ENCODE assay signal across 39 cellular contexts in the genomic region with DNA sequence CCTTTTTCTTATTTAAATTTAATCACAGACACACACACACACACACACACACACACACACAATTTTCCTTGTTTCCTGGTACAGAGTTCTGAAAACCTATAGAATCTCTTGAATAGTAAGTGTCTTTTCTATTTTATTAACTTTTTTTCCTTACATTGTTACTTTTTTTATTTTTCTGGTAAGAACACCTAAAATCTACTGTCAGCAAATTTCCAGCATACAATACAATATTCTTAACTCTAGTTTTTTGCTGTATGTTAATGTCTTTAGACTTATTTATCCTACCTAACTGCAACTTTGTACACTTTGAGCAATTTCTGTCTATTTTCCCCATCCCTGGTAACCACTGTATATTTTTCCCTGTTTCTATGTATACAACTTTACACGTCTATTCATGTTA.
"Had no signal": no experiment of that assay in that cellular context is flagged by ENCODE, and none has a peak within 500 bp of the region (broad histone marks: within the 10 kb centered on the region; RNA-seq: fewer than 3 reads in every experiment).

No MANE protein-coding gene starts in this region.

- H3K4me3 Mint-ChIP-seq: activated naive CD4-positive, alpha-beta T cell treated with anti-CD3 and anti-CD28 coated beads for 36 hours; activated naive CD4-positive, alpha-beta T cell treated with anti-CD3 and anti-CD28 coated beads, Interleukin-2, amount 10 ng/mL, durations not matched to agents 7 days and 5 days; activated naive CD4-positive, alpha-beta T cell treated with anti-CD3 and anti-CD28 coated beads, Interleukin-2, amount 50 U/mL, for 24 hours; activated naive CD8-positive, alpha-beta T cell; activated naive CD8-positive, alpha-beta T cell treated with anti-CD3 and anti-CD28 coated beads for 36 hours; activated naive CD8-positive, alpha-beta T cell treated with anti-CD3 and anti-CD28 coated beads, Interleukin-2, amount 10 ng/mL, durations not matched to agents 7 days and 5 days; activated naive CD8-positive, alpha-beta T cell treated with anti-CD3 and anti-CD28 coated beads, Interleukin-2, amount 50 U/mL, for 24 hours; activated T-cell treated with anti-CD3 and anti-CD28 coated beads, Interleukin-2, amount 50 U/mL, for 24 hours; activated T-cell treated with anti-CD3 and anti-CD28 coated beads, Interleukin-2, amount 50 U/mL, for 4 hours; activated T-cell treated with anti-CD3 and anti-CD28 coated beads, Interleukin-2, amount 50 U/mL, for 72 hours; activated T-helper 1 cell treated with anti-CD3 and anti-CD28 coated beads, Interleukin-12 subunit alpha, Interleukin-12 subunit beta, Interleukin-2, Interleukin-4 antibody, amounts not matched to agents 30 ng/mL and 10 ng/mL and 1 ng/mL, durations not matched to agents 14 hours and 24 hours and 36 hours; activated T-helper 17 cell treated with anti-CD3 and anti-CD28 coated beads, Interleukin-2, amount 50 U/mL, for 72 hours; brain; central memory CD8-positive, alpha-beta T cell had no signal

- H3K9me3 Mint-ChIP-seq: activated naive CD4-positive, alpha-beta T cell treated with anti-CD3 and anti-CD28 coated beads for 36 hours; activated naive CD4-positive, alpha-beta T cell treated with anti-CD3 and anti-CD28 coated beads, Interleukin-2, amount 50 U/mL, for 24 hours; activated T-cell treated with anti-CD3 and anti-CD28 coated beads, Interleukin-2, amount 50 U/mL, for 24 hours; activated T-cell treated with anti-CD3 and anti-CD28 coated beads, Interleukin-2, amount 50 U/mL, for 4 hours; activated T-helper 1 cell treated with anti-CD3 and anti-CD28 coated beads, Interleukin-12 subunit alpha, Interleukin-12 subunit beta, Interleukin-2, Interleukin-4 antibody, amounts not matched to agents 30 ng/mL and 10 ng/mL and 1 ng/mL, durations not matched to agents 14 hours and 24 hours and 36 hours; activated T-helper 17 cell treated with anti-CD3 and anti-CD28 coated beads, Interleukin-2, amount 50 U/mL, for 72 hours had no signal

- H3K4me1 Mint-ChIP-seq: activated naive CD4-positive, alpha-beta T cell treated with anti-CD3 and anti-CD28 coated beads, Interleukin-2, amount 10 ng/mL, durations not matched to agents 7 days and 5 days; activated naive CD4-positive, alpha-beta T cell treated with anti-CD3 and anti-CD28 coated beads, Interleukin-2, amount 50 U/mL, for 24 hours; activated naive CD8-positive, alpha-beta T cell treated with anti-CD3 and anti-CD28 coated beads for 36 hours; activated naive CD8-positive, alpha-beta T cell treated with anti-CD3 and anti-CD28 coated beads, Interleukin-2, amount 10 ng/mL, durations not matched to agents 7 days and 5 days; activated naive CD8-positive, alpha-beta T cell treated with anti-CD3 and anti-CD28 coated beads, Interleukin-2, amount 50 U/mL, for 24 hours; activated T-helper 17 cell treated with anti-CD3 and anti-CD28 coated beads, Interleukin-2, amount 50 U/mL, for 72 hours; brain; central memory CD8-positive, alpha-beta T cell had no signal

- H3K4me1 ChIP-seq: adrenal gland, ascending aorta, body of pancreas, breast epithelium had no signal

- FAIRE-seq: astrocyte, bronchial epithelial cell had no signal

- H3K9me3 ChIP-seq: ascending aorta, body of pancreas, breast epithelium had no signal

- H3K27me3 ChIP-seq: adrenal gland, ascending aorta, body of pancreas, brain microvascular endothelial cell, breast epithelium, cardiac muscle cell had no signal

- H3K4me3 ChIP-seq: adrenal gland, ascending aorta, body of pancreas, breast epithelium, cardiac muscle cell had no signal

- H3K27ac ChIP-seq: adrenal gland, ascending aorta, body of pancreas, brain microvascular endothelial cell, breast epithelium, cardiac muscle cell had no signal

- H3K27ac Mint-ChIP-seq: activated naive CD4-positive, alpha-beta T cell treated with anti-CD3 and anti-CD28 coated beads for 36 hours; activated naive CD4-positive, alpha-beta T cell treated with anti-CD3 and anti-CD28 coated beads, Interleukin-2, amount 10 ng/mL, durations not matched to agents 7 days and 5 days; activated naive CD4-positive, alpha-beta T cell treated with anti-CD3 and anti-CD28 coated beads, Interleukin-2, amount 50 U/mL, for 24 hours; activated naive CD4-positive, alpha-beta T cell treated with anti-CD3 and anti-CD28 coated beads, Interleukin-2, amount 50 U/mL, for 72 hours; activated naive CD8-positive, alpha-beta T cell; activated naive CD8-positive, alpha-beta T cell treated with anti-CD3 and anti-CD28 coated beads for 36 hours; activated naive CD8-positive, alpha-beta T cell treated with anti-CD3 and anti-CD28 coated beads, Interleukin-2, amount 10 ng/mL, durations not matched to agents 7 days and 5 days; activated naive CD8-positive, alpha-beta T cell treated with anti-CD3 and anti-CD28 coated beads, Interleukin-2, amount 50 U/mL, for 24 hours; activated T-cell treated with anti-CD3 and anti-CD28 coated beads, Interleukin-2, amount 50 U/mL, for 24 hours; activated T-cell treated with anti-CD3 and anti-CD28 coated beads, Interleukin-2, amount 50 U/mL, for 72 hours; activated T-helper 1 cell treated with anti-CD3 and anti-CD28 coated beads, Interleukin-12 subunit alpha, Interleukin-12 subunit beta, Interleukin-2, Interleukin-4 antibody, amounts not matched to agents 30 ng/mL and 10 ng/mL and 1 ng/mL, durations not matched to agents 14 hours and 24 hours and 36 hours; activated T-helper 17 cell treated with anti-CD3 and anti-CD28 coated beads, Interleukin-2, amount 50 U/mL, for 72 hours; activated T-helper 2 cell treated with anti-CD3 and anti-CD28 coated beads, Interferon-gamma antibody, Interleukin-2, Interleukin-4, amounts not matched to agents 10 μg/mL and 5 μg/mL and 100 μg/mL, durations not matched to agents 14 hours and 24 hours and 36 hours; brain had no signal

- H3K36me3 Mint-ChIP-seq: activated naive CD4-positive, alpha-beta T cell treated with anti-CD3 and anti-CD28 coated beads, Interleukin-2, amount 10 ng/mL, durations not matched to agents 7 days and 5 days; activated naive CD4-positive, alpha-beta T cell treated with anti-CD3 and anti-CD28 coated beads, Interleukin-2, amount 50 U/mL, for 24 hours; activated naive CD4-positive, alpha-beta T cell treated with anti-CD3 and anti-CD28 coated beads, Interleukin-2, amount 50 U/mL, for 72 hours; activated naive CD8-positive, alpha-beta T cell; activated naive CD8-positive, alpha-beta T cell treated with anti-CD3 and anti-CD28 coated beads for 36 hours; activated naive CD8-positive, alpha-beta T cell treated with anti-CD3 and anti-CD28 coated beads, Interleukin-2, amount 10 ng/mL, durations not matched to agents 7 days and 5 days; brain had no signal

- H3K36me3 ChIP-seq: adrenal gland, ascending aorta, brain microvascular endothelial cell, breast epithelium, cardiac muscle cell had no signal

- ATAC-seq: activated naive CD4-positive, alpha-beta T cell treated with anti-CD3 and anti-CD28 coated beads, Interleukin-2, amount 50 U/mL, for 72 hours; activated naive CD8-positive, alpha-beta T cell treated with anti-CD3 and anti-CD28 coated beads, Interleukin-2, amount 50 U/mL, for 24 hours; activated T-cell treated with anti-CD3 and anti-CD28 coated beads, Interleukin-2, amount 50 U/mL, for 4 hours; activated T-cell treated with anti-CD3 and anti-CD28 coated beads, Interleukin-2, amount 50 U/mL, for 72 hours; activated T-helper 17 cell treated with anti-CD3 and anti-CD28 coated beads, Interleukin-2, amount 50 U/mL, for 72 hours; body of pancreas had no signal

- DNase-seq: activated effector memory CD4-positive, alpha-beta T cell treated with anti-CD3 and anti-CD28 coated beads, Interleukin-2, amount 50 U/mL, for 16 hours; activated effector memory CD4-positive, alpha-beta T cell treated with Interleukin-2 at 50 U/mL for 16 hours; activated gamma-delta T cell; activated gamma-delta T cell treated with Interleukin-2 at 50 U/mL for 16 hours; activated naive CD4-positive, alpha-beta T cell; activated naive CD4-positive, alpha-beta T cell treated with anti-CD3 and anti-CD28 coated beads for 36 hours; activated naive CD4-positive, alpha-beta T cell treated with anti-CD3 and anti-CD28 coated beads, Interleukin-2, amount 10 ng/mL, durations not matched to agents 7 days and 5 days; activated naive CD4-positive, alpha-beta T cell treated with anti-CD3 and anti-CD28 coated beads, Interleukin-2, amount 50 U/mL, for 16 hours; activated naive CD4-positive, alpha-beta T cell treated with Interleukin-2 at 50 U/mL for 16 hours; activated naive CD8-positive, alpha-beta T cell treated with anti-CD3 and anti-CD28 coated beads for 36 hours; activated naive CD8-positive, alpha-beta T cell treated with anti-CD3 and anti-CD28 coated beads, Interleukin-2, amount 10 ng/mL, durations not matched to agents 7 days and 5 days; activated naive CD8-positive, alpha-beta T cell treated with anti-CD3 and anti-CD28 coated beads, Interleukin-2, amount 50 U/mL, for 24 hours; activated T-cell treated with anti-CD3 and anti-CD28 coated beads, Interleukin-2, amount 50 U/mL, for 24 hours; activated T-cell treated with anti-CD3 and anti-CD28 coated beads, Interleukin-2, amount 50 U/mL, for 4 hours; activated T-cell treated with anti-CD3 and anti-CD28 coated beads, Interleukin-2, amount 50 U/mL, for 48 hours; activated T-cell treated with anti-CD3 and anti-CD28 coated beads, Interleukin-2, amount 50 U/mL, for 72 hours; adrenal gland; amniotic stem cell; amygdala; anterior cingulate cortex; aorta; body of pancreas; brain microvascular endothelial cell; caudate nucleus; central memory CD4-positive, alpha-beta T cell; cerebellar nuclear complex had no signal

- H3K27me3 Mint-ChIP-seq: activated naive CD4-positive, alpha-beta T cell treated with anti-CD3 and anti-CD28 coated beads, Interleukin-2, amount 10 ng/mL, durations not matched to agents 7 days and 5 days; activated naive CD4-positive, alpha-beta T cell treated with anti-CD3 and anti-CD28 coated beads, Interleukin-2, amount 50 U/mL, for 24 hours; activated naive CD8-positive, alpha-beta T cell; activated naive CD8-positive, alpha-beta T cell treated with anti-CD3 and anti-CD28 coated beads for 36 hours; activated naive CD8-positive, alpha-beta T cell treated with anti-CD3 and anti-CD28 coated beads, Interleukin-2, amount 10 ng/mL, durations not matched to agents 7 days and 5 days; activated naive CD8-positive, alpha-beta T cell treated with anti-CD3 and anti-CD28 coated beads, Interleukin-2, amount 50 U/mL, for 24 hours; activated T-cell treated with anti-CD3 and anti-CD28 coated beads, Interleukin-2, amount 50 U/mL, for 24 hours; central memory CD8-positive, alpha-beta T cell had no signal
